13 cellular contexts compared by ENCODE assay signal in genomic region chr6:130615816-130616215, GRCh38.
DNase-seq lines count a peak whose midpoint lies in the region; ATAC-seq and TF ChIP-seq lines count a peak whose summit lies in the region.
"Had no signal": no experiment of that assay in that cellular context is flagged by ENCODE, and none has a peak within 500 bp of the region (broad histone marks: within the 10 kb centered on the region; RNA-seq: fewer than 3 reads in every experiment).

No MANE protein-coding gene starts in this region.

- H3K36me3 ChIP-seq in stomach, result no peaks in the 10 kb centered on the region

- H3K27ac ChIP-seq in substantia nigra (ENCODE audit: low read depth, low read length, poor library complexity, severe bottlenecking) (no peak overlapping the region), stomach (no peak overlapping the region)

- in situ Hi-C loops in SK-MEL-5 (cut with HindIII; ENCODE audit: low pct_unique_long_range_greater_than_20kb, low sequenced_read_pairs), result no loop called here

- H3K4me3 ChIP-seq in stomach, result no peak overlapping the region

- peak; percentile 24 for DNase-seq in HEK293T (ENCODE audit: extremely low spot score)
- DNase-seq in SK-MEL-5 (ENCODE audit: low read depth, low spot score), result peak; percentile 3
- peak; percentile 26 for DNase-seq in iPS-NIHi7 (ENCODE audit: extremely low spot score)
- DNase-seq in substantia nigra (lab: John Stamatoyannopoulos, UW), result no peak
- no peak for DNase-seq in stomach
- DNase-seq in COR-L47 (lab: John Stamatoyannopoulos, UW), result no peak
- DNase-seq: CD8-positive, alpha-beta T cell; NCI-H1092; NCI-H2107; NCI-H345; NCI-H69 had no signal

- no peaks in the 10 kb centered on the region for H3K9me3 ChIP-seq in stomach

- no peak for TF ChIP-seq CTCF in stomach (IDR thresholded peaks at IDR 0.05)

- 90 to 100% (median 96%) methylated on average over 1 of the region's 1 CpG for WGBS in stomach, 5 donors

- no peaks in the 10 kb centered on the region for H3K4me1 ChIP-seq in stomach

- no peak for TF ChIP-seq POLR2A in stomach (IDR thresholded peaks at IDR 0.05)

- H3K27me3 ChIP-seq in stomach, result no peaks in the 10 kb centered on the region

- ATAC-seq in GM21390 (IDR thresholded peaks at IDR 0.05; ENCODE audit: unreplicated experiment), result peak; percentile 50
- ATAC-seq: CD8-positive, alpha-beta T cell; Right ventricle myocardium inferior had no signal

- no peak for TF ChIP-seq EP300 in stomach (IDR thresholded peaks at IDR 0.05)

- CTCF ChIA-PET in HEK293T (lab: Yijun Ruan, JAX), result no interaction called here

- POLR2A ChIA-PET in HEK293T (lab: Yijun Ruan, JAX), result no interaction called here

- intact Hi-C loops in stomach (cut with DNase I; ENCODE audit: low total_unique reads), result no loop called here

TF ChIP-seq in HEK293T, 16 proteins besides CTCF, POLR2A, EP300 and RAD21:
- TF ChIP-seq LEF1 (IDR thresholded peaks at IDR 0.05; ENCODE audit: borderline replicate concordance) (no peak), NFRKB (IDR thresholded peaks at IDR 0.05) (no peak), CTBP1 (IDR thresholded peaks at IDR 0.05; ENCODE audit: borderline replicate concordance) (no peak), FOXA1 (IDR thresholded peaks at IDR 0.05) (no peak), FOXM1 (IDR thresholded peaks at IDR 0.05; ENCODE audit: borderline replicate concordance) (no peak), ZNF384 (IDR thresholded peaks at IDR 0.05) (no peak), L3MBTL2 (conservative IDR thresholded peaks at IDR 0.05) (no peak), SUZ12 (IDR thresholded peaks at IDR 0.05) (no peak), ARNT (IDR thresholded peaks at IDR 0.05) (no peak), HDGF (IDR thresholded peaks at IDR 0.05; ENCODE audit: borderline replicate concordance) (no peak), BHLHE40 (IDR thresholded peaks at IDR 0.05; ENCODE audit: borderline replicate concordance) (no peak), FOXK2 (IDR thresholded peaks at IDR 0.05) (no peak), TARDBP (IDR thresholded peaks at IDR 0.05) (no peak), ELF4 (IDR thresholded peaks at IDR 0.05) (no peak)
- TF ChIP-seq, protein P1, sequence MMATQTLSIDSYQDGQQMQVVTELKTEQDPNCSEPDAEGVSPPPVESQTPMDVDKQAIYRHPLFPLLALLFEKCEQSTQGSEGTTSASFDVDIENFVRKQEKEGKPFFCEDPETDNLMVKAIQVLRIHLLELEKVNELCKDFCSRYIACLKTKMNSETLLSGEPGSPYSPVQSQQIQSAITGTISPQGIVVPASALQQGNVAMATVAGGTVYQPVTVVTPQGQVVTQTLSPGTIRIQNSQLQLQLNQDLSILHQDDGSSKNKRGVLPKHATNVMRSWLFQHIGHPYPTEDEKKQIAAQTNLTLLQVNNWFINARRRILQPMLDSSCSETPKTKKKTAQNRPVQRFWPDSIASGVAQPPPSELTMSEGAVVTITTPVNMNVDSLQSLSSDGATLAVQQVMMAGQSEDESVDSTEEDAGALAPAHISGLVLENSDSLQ (IDR thresholded peaks at IDR 0.05), result no peak
TF ChIP-seq in HEK293T: peak in this region for 0.

Comparison
In these comparisons a context has a peak if more than half of its experiments do, and no peak if none do; other contexts are left out.
1. DNase-seq: peak in HEK293T (single experiment), SK-MEL-5 (single experiment) and iPS-NIHi7 (single experiment); none in substantia nigra (0 of 49), stomach (single experiment) and COR-L47 (single experiment).